In genomic region chr9:31388660-31389059, GRCh38 we compare ENCODE assay signal across 20 cellular contexts.
"Had no signal": no experiment of that assay in that cellular context is flagged by ENCODE, and none has a peak within 500 bp of the region (broad histone marks: within the 10 kb centered on the region; RNA-seq: fewer than 3 reads in every experiment).

No MANE protein-coding gene starts in this region.

- H3K27me3 ChIP-seq: gastrocnemius medialis, heart right ventricle, neutrophil, right lobe of liver, tibial artery, upper lobe of left lung, uterus had no signal

- ATAC-seq: gastrocnemius medialis; heart right ventricle; left lobe of liver; mucosa of descending colon; naive thymus-derived CD8-positive, alpha-beta T cell; psoas muscle; right lobe of liver; stimulated activated memory B cell treated with anti-CD40 and anti-IgM and Interleukin-4, amounts not matched to agents 10 μg/mL and 1 μg/mL and 100 μg/mL, for 72 hours had no signal

- H3K4me1 Mint-ChIP-seq: endodermal cell had no signal

- H3K4me1 ChIP-seq: psoas muscle, right lobe of liver, tibial artery, uterus had no signal

- H3K9me3 ChIP-seq: gastrocnemius medialis, heart right ventricle, mucosa of descending colon, neutrophil, psoas muscle, right lobe of liver, tibial artery, upper lobe of left lung, uterus had no signal

- DNase-seq: effector CD4-positive, alpha-beta T cell; endodermal cell; gastrocnemius medialis; heart right ventricle; hypothalamus; islet precursor cell; mucosa of descending colon; naive thymus-derived CD8-positive, alpha-beta T cell; psoas muscle; retina; right lobe of liver; stimulated activated CD4-positive, alpha-beta T cell treated with anti-CD3 and anti-CD28 coated beads, Interleukin-4, amount 100 ng/mL, for 1 hour; stimulated activated CD8-positive, alpha-beta memory T cell treated with anti-CD3 and anti-CD28 coated beads, Interleukin-4, amount 100 ng/mL, for 48 hours; tibial artery; upper lobe of left lung; uterus had no signal

- H3K36me3 ChIP-seq: gastrocnemius medialis, heart right ventricle, neutrophil, right lobe of liver, tibial artery, upper lobe of left lung, uterus had no signal

- H3K27me3 Mint-ChIP-seq: naive thymus-derived CD8-positive, alpha-beta T cell; stimulated activated memory B cell treated with anti-CD40 and anti-IgM and Interleukin-4, amounts not matched to agents 10 μg/mL and 1 μg/mL and 100 μg/mL, for 72 hours; stimulated activated naive CD8-positive, alpha-beta T cell treated with anti-CD3 and anti-CD28 coated beads, Interleukin-15, Interleukin-2, amounts not matched to agents 100 ng/mL and 50 ng/mL, for 24 hours had no signal

- H3K4me3 Mint-ChIP-seq: endodermal cell; naive thymus-derived CD8-positive, alpha-beta T cell; stimulated activated memory B cell treated with anti-CD40 and anti-IgM and Interleukin-4, amounts not matched to agents 10 μg/mL and 1 μg/mL and 100 μg/mL, for 72 hours; stimulated activated naive CD8-positive, alpha-beta T cell treated with anti-CD3 and anti-CD28 coated beads, Interleukin-15, Interleukin-2, amounts not matched to agents 100 ng/mL and 50 ng/mL, for 24 hours had no signal

- H3K4me3 ChIP-seq: gastrocnemius medialis, heart right ventricle, mucosa of descending colon, psoas muscle, right lobe of liver, tibial artery, upper lobe of left lung, uterus had no signal

- H3K27ac ChIP-seq: gastrocnemius medialis, heart right ventricle, neutrophil, psoas muscle, right lobe of liver, tibial artery, upper lobe of left lung, uterus had no signal

- H3K36me3 Mint-ChIP-seq: stimulated activated memory B cell treated with anti-CD40 and anti-IgM and Interleukin-4, amounts not matched to agents 10 μg/mL and 1 μg/mL and 100 μg/mL, for 72 hours had no signal

- H3K9me3 Mint-ChIP-seq: endodermal cell; naive thymus-derived CD8-positive, alpha-beta T cell; stimulated activated memory B cell treated with anti-CD40 and anti-IgM and Interleukin-4, amounts not matched to agents 10 μg/mL and 1 μg/mL and 100 μg/mL, for 72 hours had no signal

- H3K27ac Mint-ChIP-seq: endodermal cell; naive thymus-derived CD8-positive, alpha-beta T cell; stimulated activated memory B cell treated with anti-CD40 and anti-IgM and Interleukin-4, amounts not matched to agents 10 μg/mL and 1 μg/mL and 100 μg/mL, for 72 hours; stimulated activated naive CD8-positive, alpha-beta T cell treated with anti-CD3 and anti-CD28 coated beads, Interleukin-15, Interleukin-2, amounts not matched to agents 100 ng/mL and 50 ng/mL, for 24 hours had no signal
